In genomic region chr1:184423649-184424048, GRCh38 we compare ENCODE assay signal across 12 cellular contexts. TPM values are rescaled to one million over a fixed set of nuclear protein-coding genes. Genes with fewer than 3 reads are reported as not detected.
DNase-seq lines count a peak whose midpoint lies in the region; ATAC-seq, FAIRE-seq and TF ChIP-seq lines count a peak whose summit lies in the region.
"Had no signal": no experiment of that assay in that cellular context is flagged by ENCODE, and none has a peak within 500 bp of the region (broad histone marks: within the 10 kb centered on the region; RNA-seq: fewer than 3 reads in every experiment).

No MANE protein-coding gene starts in this region.

- dilution Hi-C loops in mammary epithelial cell (cut with HindIII; ENCODE audit: low sequenced_read_pairs): no loop called here
- dilution Hi-C loops in keratinocyte (cut with MboI; ENCODE audit: extremely low pct_ligation_motif_present, low sequenced_read_pairs): no loop called here

- intact Hi-C loops in mammary epithelial cell (cut with micrococcal nuclease): loop anchor here (2.0 kb wide), 1 partner anchor 35 kb away; no protein-coding TSS in a partner anchor

- H4K20me1 ChIP-seq in mammary epithelial cell (ENCODE audit: insufficient read depth, low read length) (no peaks in the 10 kb centered on the region), keratinocyte (ENCODE audit: control insufficient read depth, extremely low read depth, insufficient read depth, low read length) (no peaks in the 10 kb centered on the region), smooth muscle cell (ENCODE audit: low read depth) (no peaks in the 10 kb centered on the region)

- no TSS peak for BruUV-seq in mammary epithelial cell (replicated peaks; lab: Mats Ljungman, UMichigan)

- CTCF ChIA-PET in HEK293 (lab: Yijun Ruan, JAX) (no interaction called here), mammary epithelial cell (lab: Charles Lee; ENCODE audit: low non-redundant PET) (no interaction called here)

- no peaks in the 10 kb centered on the region for H3K27me3 ChIP-seq in mammary epithelial cell (ENCODE audit: insufficient read depth, low read length)
- no peaks in the 10 kb centered on the region for H3K27me3 ChIP-seq in keratinocyte (ENCODE audit: control insufficient read depth, extremely low read depth, insufficient read depth, low read length)
- no peaks in the 10 kb centered on the region for H3K27me3 ChIP-seq in smooth muscle cell (ENCODE audit: low read depth)
- H3K27me3 ChIP-seq in BE2C: no peaks in the 10 kb centered on the region

- H2AFZ ChIP-seq in mammary epithelial cell (ENCODE audit: low read depth, low read length): no peak overlapping the region
- no peak overlapping the region for H2AFZ ChIP-seq in keratinocyte (ENCODE audit: control insufficient read depth, low read length)
- no peak overlapping the region for H2AFZ ChIP-seq in smooth muscle cell (ENCODE audit: low read depth)

- H3K36me3 Mint-ChIP-seq in activated naive CD4-positive, alpha-beta T cell treated with anti-CD3 and anti-CD28 coated beads, Interleukin-2, amount 50 U/mL, for 72 hours: no peaks in the 10 kb centered on the region

- FAIRE-seq in keratinocyte (lab: Jason Lieb, UNC): no peak
- FAIRE-seq: A549 had no signal

- H3K9me1 ChIP-seq in keratinocyte (ENCODE audit: control insufficient read depth, extremely low read depth, insufficient read depth, low read length): no peaks in the 10 kb centered on the region

- H3K9me3 ChIP-seq in HEK293 (ENCODE audit: control insufficient read depth, insufficient read depth, low read depth, low read length) (no peaks in the 10 kb centered on the region), mammary epithelial cell (replicated peaks; ENCODE audit: insufficient read depth, low read length) (no peaks in the 10 kb centered on the region), keratinocyte (ENCODE audit: control insufficient read depth, low read depth, low read length) (no peaks in the 10 kb centered on the region), smooth muscle cell (replicated peaks; ENCODE audit: low read depth) (no peaks in the 10 kb centered on the region), BE2C (no peaks in the 10 kb centered on the region)
- H3K9me3 ChIP-seq: A549 had no signal

- no peak overlapping the region for H3K4me3 ChIP-seq in HEK293 (ENCODE audit: low read depth, low read length)
- no peak overlapping the region for H3K4me3 ChIP-seq in mammary epithelial cell (replicated peaks in 1 of 3; ENCODE audit: insufficient read depth in 1 of 3, low read depth in 2 of 3, low read length in 3 of 3)
- peak overlapping the region in 1 of 3 experiments; percentile 15 for H3K4me3 ChIP-seq in keratinocyte (ENCODE audit: control insufficient read depth in 2 of 3, extremely low read depth in 1 of 3, insufficient read depth in 2 of 3, low read depth in 1 of 3, low read length in 3 of 3)
- H3K4me3 ChIP-seq in smooth muscle cell: no peak overlapping the region
- H3K4me3 ChIP-seq in BE2C (ENCODE audit: low read depth, low read length): no peak overlapping the region
- H3K4me3 ChIP-seq: A549 had no signal

- H3K27ac ChIP-seq in HEK293 (ENCODE audit: extremely low read depth, low read depth, low read length) (no peak overlapping the region), mammary epithelial cell (ENCODE audit: insufficient read depth, low read depth, low read length) (peak overlapping the region; percentile 62), keratinocyte (ENCODE audit: control insufficient read depth, insufficient read depth, low read length) (peak overlapping the region; percentile 68), smooth muscle cell (ENCODE audit: low read depth) (peak overlapping the region; percentile 59)
- H3K27ac ChIP-seq: A549 had no signal

- peaks cover 0 to 5% of the 10 kb centered on the region in 2 donors for H3K9me3 Mint-ChIP-seq in activated naive CD4-positive, alpha-beta T cell treated with anti-CD3 and anti-CD28 coated beads, Interleukin-2, amount 50 U/mL, for 72 hours

- H3K9ac ChIP-seq in mammary epithelial cell (ENCODE audit: insufficient read depth, low read length) (no peak overlapping the region), keratinocyte (ENCODE audit: control insufficient read depth, extremely low read depth, insufficient read depth, low read length) (no peak overlapping the region), smooth muscle cell (ENCODE audit: low read depth) (no peak overlapping the region)

- POLR2A ChIA-PET in HEK293 (lab: Yijun Ruan, JAX): no interaction called here

- no peak for TF ChIP-seq CTCF in HEK293 (tag by site-specific recombination; IDR thresholded peaks at IDR 0.05)
- TF ChIP-seq CTCF in mammary epithelial cell (conservative IDR thresholded peaks at IDR 0.05 in 1 of 2, IDR thresholded peaks at IDR 0.05 in 1 of 2; ENCODE audit: extremely low read depth in 1 of 2, insufficient read depth in 1 of 2, low read depth in 1 of 2, low read length in 2 of 2): no peak
- no peak for TF ChIP-seq CTCF in keratinocyte (optimal IDR thresholded peaks at IDR 0.05 in 1 of 3, IDR thresholded peaks at IDR 0.05 in 1 of 3, conservative IDR thresholded peaks at IDR 0.05 in 1 of 3; ENCODE audit: extremely low read depth in 1 of 3, insufficient read depth in 2 of 3, low read length in 3 of 3)
- TF ChIP-seq CTCF in smooth muscle cell (IDR thresholded peaks at IDR 0.05; ENCODE audit: borderline replicate concordance, insufficient read depth, poor library complexity, severe bottlenecking): no peak
- TF ChIP-seq CTCF in BE2C (IDR thresholded peaks at IDR 0.05; ENCODE audit: low read depth, low read length): no peak

- H3K27ac Mint-ChIP-seq in activated naive CD4-positive, alpha-beta T cell treated with anti-CD3 and anti-CD28 coated beads, Interleukin-2, amount 50 U/mL, for 72 hours: no peak overlapping the region

- 84% methylated on average over 2 of the region's 2 CpGs for WGBS in mammary epithelial cell (ENCODE audit: low coverage, missing lambda C conversion rate)
- WGBS in smooth muscle cell (ENCODE audit: low lambda C conversion rate): 80% methylated on average over 2 of the region's 2 CpGs

- H3K4me1 ChIP-seq in HEK293 (ENCODE audit: control insufficient read depth, insufficient read depth, low read length) (peaks cover 17% of the 10 kb centered on the region), mammary epithelial cell (ENCODE audit: insufficient read depth, low read length) (peaks cover 36% of the 10 kb centered on the region), keratinocyte (ENCODE audit: control insufficient read depth, extremely low read depth, insufficient read depth, low read length) (peaks cover 72% of the 10 kb centered on the region), smooth muscle cell (ENCODE audit: low read depth) (peaks cover 7% of the 10 kb centered on the region), BE2C (peaks cover 12% of the 10 kb centered on the region)

- H3F3A ChIP-seq in smooth muscle cell (ENCODE audit: low read depth): peaks cover 5% of the 10 kb centered on the region

- H3K4me2 ChIP-seq in mammary epithelial cell (ENCODE audit: insufficient read depth, low read depth, low read length) (no peak overlapping the region), keratinocyte (ENCODE audit: control insufficient read depth, extremely low read depth, insufficient read depth, low read depth, low read length) (peak overlapping the region; percentile 87), smooth muscle cell (peak overlapping the region; percentile 68)
- H3K4me2 ChIP-seq: A549 had no signal

- DNase-seq in mammary epithelial cell (no peak), keratinocyte (ENCODE audit: low read depth, low spot score) (no peak), smooth muscle cell (lab: John Stamatoyannopoulos, UW; ENCODE audit: unreplicated experiment) (no peak), BE2C (no peak)
- no peak for DNase-seq in activated naive CD4-positive, alpha-beta T cell treated with anti-CD3 and anti-CD28 coated beads, Interleukin-2, amount 50 U/mL, for 72 hours (ENCODE audit: low spot score in 2 of 2)
- DNase-seq: CD8-positive, alpha-beta memory T cell; DMS53; GF-D8 had no signal

- H3K36me3 ChIP-seq in HEK293 (ENCODE audit: control insufficient read depth in 2 of 2, insufficient read depth in 1 of 2, low read length in 2 of 2): no peaks in the 10 kb centered on the region
- no peaks in the 10 kb centered on the region for H3K36me3 ChIP-seq in mammary epithelial cell (ENCODE audit: insufficient read depth, low read length)
- peaks cover 0 to 4% of the 10 kb centered on the region in 2 experiments for H3K36me3 ChIP-seq in keratinocyte (ENCODE audit: control insufficient read depth in 2 of 2, extremely low read depth in 1 of 2, insufficient read depth in 2 of 2, low read length in 2 of 2)
- no peaks in the 10 kb centered on the region for H3K36me3 ChIP-seq in smooth muscle cell (ENCODE audit: low read depth)
- H3K36me3 ChIP-seq in BE2C: no peaks in the 10 kb centered on the region

- ATAC-seq in HG02759 (IDR thresholded peaks at IDR 0.05; ENCODE audit: unreplicated experiment): no peak
- ATAC-seq in activated naive CD4-positive, alpha-beta T cell treated with anti-CD3 and anti-CD28 coated beads, Interleukin-2, amount 50 U/mL, for 72 hours: no peak
- ATAC-seq: A549, HCT116 had no signal

- in situ Hi-C loops in mammary epithelial cell (cut with MboI; ENCODE audit: low sequenced_read_pairs in 2 of 2): no loop called here

- H3K79me2 ChIP-seq in mammary epithelial cell (ENCODE audit: insufficient read depth, low read length) (peaks cover 69% of the 10 kb centered on the region), keratinocyte (ENCODE audit: control insufficient read depth, insufficient read depth, low read length) (peaks cover 19% of the 10 kb centered on the region), smooth muscle cell (ENCODE audit: low read depth) (peaks cover 25% of the 10 kb centered on the region)

TF ChIP-seq in HEK293, 187 proteins besides CTCF, POLR2A, EP300 and RAD21 (continues in another document):
- TF ChIP-seq ZBTB17 (tag by site-specific recombination; IDR thresholded peaks at IDR 0.05) (peak; percentile 93), ZNF274 (IDR thresholded peaks at IDR 0.05; ENCODE audit: low read length) (no peak), ZNF274 (tag by site-specific recombination; IDR thresholded peaks at IDR 0.05; ENCODE audit: borderline replicate concordance) (no peak)

RNA-seq across cellular contexts. Expression of gene C1orf21, which starts 36.8 kb away (rescaled TPM):
- 10 to 100 TPM; 34.8 to 37.2 TPM for total RNA-seq in mammary epithelial cell
- polyA plus RNA-seq in mammary epithelial cell: 17.6 TPM
- 2.6 TPM for polyA minus RNA-seq in mammary epithelial cell
- 21.2 to 44.3 TPM (median 25.2 TPM) in 3 replicates for polyA plus RNA-seq in keratinocyte
- 34.9 TPM for polyA plus RNA-seq in keratinocyte (2011; ENCODE audit: low read depth)
- 25.5 and 52.3 TPM in 2 replicates for polyA plus RNA-seq in keratinocyte (2011; cell fraction: cytosol; rRNA removed)
- 13.3 and 19.3 TPM in 2 replicates for polyA plus RNA-seq in keratinocyte (2011; cell fraction: nucleus; rRNA removed)
- 31.6 and 44.8 TPM in 2 replicates for polyA plus RNA-seq in keratinocyte (2012; ENCODE audit: low replicate concordance)
- polyA minus RNA-seq in keratinocyte: 2.3 to 16.9 TPM (median 11.9 TPM) in 3 replicates
- 6.1 TPM for polyA minus RNA-seq in keratinocyte (2011; cell fraction: cytosol; rRNA and poly(A)+ RNA removed)
- 5.3 and 12.1 TPM in 2 replicates for polyA minus RNA-seq in keratinocyte (2011; cell fraction: nucleus; rRNA and poly(A)+ RNA removed)
- total RNA-seq in smooth muscle cell: 39.4 and 76.8 TPM in 2 replicates
- 24.2 and 31.4 TPM in 2 replicates for polyA plus RNA-seq in smooth muscle cell
- 1 to 10 TPM; 2.2 to 2.3 TPM for total RNA-seq in activated naive CD4-positive, alpha-beta T cell treated with anti-CD3 and anti-CD28 coated beads, Interleukin-2, amount 50 U/mL, for 72 hours
- polyA plus RNA-seq in BE2C (2012; ENCODE audit: insufficient read depth, insufficient read length, low read depth): 58.9 TPM

Comparison
In these comparisons a context has a peak if more than half of its experiments do, and no peak if none do; other contexts are left out.
1. RNA of gene C1orf21, which starts 36.8 kb away (total RNA-seq): 39.4 to 76.8 TPM in smooth muscle cell and 34.8 to 37.2 TPM in mammary epithelial cell; 2.2 to 2.3 TPM in activated naive CD4-positive, alpha-beta T cell treated with anti-CD3 and anti-CD28 coated beads, Interleukin-2, amount 50 U/mL, for 72 hours; every median in the first group is over 10 times any median in the second.